ENCODE assay signal across 22 cellular contexts in the genomic region with DNA sequence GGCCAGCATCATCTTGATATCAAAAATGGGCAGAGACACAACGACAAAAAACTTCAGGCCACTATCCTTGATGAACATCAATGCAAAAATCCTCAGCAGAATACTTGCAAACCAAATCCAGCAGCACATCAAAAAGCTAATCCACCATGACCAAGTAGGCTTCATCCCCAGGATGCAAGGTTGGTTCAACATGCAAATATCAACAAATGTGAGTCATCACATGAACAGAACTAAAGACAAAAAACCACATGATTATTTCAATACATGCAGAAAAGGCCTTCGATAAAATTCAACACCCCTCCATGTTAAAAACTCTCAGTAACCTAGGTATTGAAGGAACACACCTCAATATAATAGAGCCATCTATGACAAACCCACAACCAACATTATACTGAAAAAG. TPM values are rescaled to one million over a fixed set of nuclear protein-coding genes. Genes with fewer than 3 reads are reported as not detected.
A peak's percentile ranks its signal among the peaks of the same experiment; 100 is the strongest.
DNase-seq lines count a peak whose midpoint lies in the region; ATAC-seq, FAIRE-seq and TF ChIP-seq lines count a peak whose summit lies in the region.
"Had no signal": no experiment of that assay in that cellular context is flagged by ENCODE, and none has a peak within 500 bp of the region (broad histone marks: within the 10 kb centered on the region; RNA-seq: fewer than 3 reads in every experiment).

No MANE protein-coding gene starts in this region.

- POLR2A ChIA-PET in HEK293 (lab: Yijun Ruan, JAX) (interaction anchor here (0.7 kb wide), 1 partner anchor 219 kb away, joined by 4 read pairs; no protein-coding TSS in a partner anchor), GM12878 (lab: Charles Lee) (interaction anchor here (1.3 kb wide), 1 partner anchor 9 kb away, joined by 3 read pairs; the partner anchor contains the start of genes DHX29 and MTREX)

- intact Hi-C loops in GM12878 (cut with micrococcal nuclease; ENCODE audit: unreplicated experiment) = no loop called here
- intact Hi-C loops in activated T-helper 2 cell treated with anti-CD3 and anti-CD28 coated beads, Interferon-gamma antibody, Interleukin-2, Interleukin-4, amounts not matched to agents 10 μg/mL and 5 μg/mL and 100 μg/mL, durations not matched to agents 14 hours and 24 hours and 36 hours (cut with micrococcal nuclease) = no loop called here

- no peak for FAIRE-seq in GM12878 (lab: Jason Lieb, UNC)
- FAIRE-seq: A204.1, G401.6, HTR-8/SVneo had no signal

- no peaks in the 10 kb centered on the region for H4K20me1 ChIP-seq in GM12878 (ENCODE audit: control insufficient read depth, insufficient read depth)

- H3K4me3 Mint-ChIP-seq in activated T-cell treated with anti-CD3 and anti-CD28 coated beads, Interleukin-2, amount 50 U/mL, for 72 hours = no peak overlapping the region
- no peak overlapping the region for H3K4me3 Mint-ChIP-seq in stimulated activated effector memory CD8-positive, alpha-beta T cell treated with anti-CD3 and anti-CD28 coated beads, Interleukin-12 subunit alpha, Interleukin-12 subunit beta, amount 100 ng/mL, for 72 hours
- H3K4me3 Mint-ChIP-seq in activated T-helper 2 cell treated with anti-CD3 and anti-CD28 coated beads, Interferon-gamma antibody, Interleukin-2, Interleukin-4, amounts not matched to agents 10 μg/mL and 5 μg/mL and 100 μg/mL, durations not matched to agents 14 hours and 24 hours and 36 hours (ENCODE audit: low read depth) = no peak overlapping the region
- H3K4me3 Mint-ChIP-seq: GM23338 had no signal

- no peak overlapping the region for H3K9ac ChIP-seq in GM12878 (ENCODE audit: control insufficient read depth, insufficient read depth, low read length)
- H3K9ac ChIP-seq: KMS-11 had no signal

- BruUV-seq in GM12878 (replicated peaks; lab: Mats Ljungman, UMichigan) = no TSS peak

- H3K4me1 ChIP-seq in HEK293 (ENCODE audit: control insufficient read depth, insufficient read depth, low read length) (peaks cover 2% of the 10 kb centered on the region; the same call in 1 of the 2 replicates), GM12878 (ENCODE audit: control insufficient read depth, insufficient read depth, low read length) (no peaks in the 10 kb centered on the region)
- H3K4me1 ChIP-seq: BE2C, SJSA1 had no signal

- no peak for ATAC-seq in activated T-cell treated with anti-CD3 and anti-CD28 coated beads, Interleukin-2, amount 50 U/mL, for 72 hours (replicated peaks in 1 of 2)
- no peak for ATAC-seq in GM12878
- ATAC-seq in stimulated activated effector memory CD8-positive, alpha-beta T cell treated with anti-CD3 and anti-CD28 coated beads, Interleukin-12 subunit alpha, Interleukin-12 subunit beta, amount 100 ng/mL, for 72 hours = no peak
- no peak for ATAC-seq in esophagus mucosa
- ATAC-seq: GM23338, Panc1 had no signal

- H3K36me3 ChIP-seq in HEK293 (ENCODE audit: control insufficient read depth in 2 of 2, insufficient read depth in 1 of 2, low read length in 2 of 2) = no peaks in the 10 kb centered on the region
- H3K36me3 ChIP-seq in GM12878 (ENCODE audit: control insufficient read depth in 2 of 2, insufficient read depth in 2 of 2, low read length in 1 of 2) = no peaks in the 10 kb centered on the region; a peak in 1 of 4 replicates
- H3K36me3 ChIP-seq: HAP-1 had no signal

- H3K4me3 ChIP-seq in HEK293 (ENCODE audit: low read depth, low read length) (no peak overlapping the region), GM12878 (no peak overlapping the region)
- H3K4me3 ChIP-seq: GM23338, HAP-1, SJSA1 had no signal

- no peak for DNase-seq in activated T-cell treated with anti-CD3 and anti-CD28 coated beads, Interleukin-2, amount 50 U/mL, for 72 hours
- DNase-seq in activated T-cell treated with anti-CD3 and anti-CD28 coated beads, Interleukin-2, amount 50 U/mL, for 48 hours = no peak
- DNase-seq in GM12878 (ENCODE audit: low read depth, low spot score) = no peak
- DNase-seq in stimulated activated effector memory CD8-positive, alpha-beta T cell treated with anti-CD3 and anti-CD28 coated beads, Interleukin-12 subunit alpha, Interleukin-12 subunit beta, amount 100 ng/mL, for 72 hours (ENCODE audit: low spot score in 2 of 2) = no peak
- DNase-seq in activated T-helper 2 cell treated with anti-CD3 and anti-CD28 coated beads, Interferon-gamma antibody, Interleukin-2, Interleukin-4, amounts not matched to agents 10 μg/mL and 5 μg/mL and 100 μg/mL, durations not matched to agents 14 hours and 24 hours and 36 hours (ENCODE audit: low spot score) = no peak
- DNase-seq in activated effector memory CD4-positive, alpha-beta T cell treated with Interleukin-2 at 50 U/mL for 16 hours = no peak
- DNase-seq: BE2C, NCI-H1105, NCI-H146, NCI-H2029, NCI-H2227 treated with DMSO at 0.1 percent for 48 hours, NCI-H510A had no signal

- TF ChIP-seq RAD21 in GM12878 (IDR thresholded peaks at IDR 0.05; ENCODE audit: insufficient read depth, low read depth, low read length) = no peak

- CTCF ChIA-PET in HEK293 (lab: Yijun Ruan, JAX) (interaction anchor here (1.2 kb wide), 1 partner anchor 9 kb away, joined by 3 read pairs; no protein-coding TSS in a partner anchor), GM12878 (lab: Yijun Ruan, JAX) (interaction anchor here (0.6 to 1.6 kb wide), 3 partner anchors 10 to 376 kb away, joined by 3 to 4 read pairs (median 4); no protein-coding TSS in a partner anchor)

- RAD21 ChIA-PET in GM12878 (lab: Charles Lee; ENCODE audit: unreplicated experiment) = no interaction called here

- WGBS in GM12878 (ENCODE audit: insufficient coverage, insufficient replicate concordance, low lambda C conversion rate, missing lambda C conversion rate) = 12% methylated on average over 2 of the region's 2 CpGs

- TF ChIP-seq CTCF in HEK293 (tag by site-specific recombination; IDR thresholded peaks at IDR 0.05) (no peak), GM12878 (IDR thresholded peaks at IDR 0.05 in 2 of 3, conservative IDR thresholded peaks at IDR 0.05 in 1 of 3; ENCODE audit: control insufficient read depth in 2 of 3, extremely low read depth in 1 of 3, insufficient read depth in 1 of 3, low read depth in 3 of 3, low read length in 3 of 3) (no peak)

- H3K9me3 Mint-ChIP-seq in activated T-cell treated with anti-CD3 and anti-CD28 coated beads, Interleukin-2, amount 50 U/mL, for 72 hours = peaks cover 8 to 15% of the 10 kb centered on the region in 2 donors
- H3K9me3 Mint-ChIP-seq in stimulated activated effector memory CD8-positive, alpha-beta T cell treated with anti-CD3 and anti-CD28 coated beads, Interleukin-12 subunit alpha, Interleukin-12 subunit beta, amount 100 ng/mL, for 72 hours = no peaks in the 10 kb centered on the region
- H3K9me3 Mint-ChIP-seq in activated T-helper 2 cell treated with anti-CD3 and anti-CD28 coated beads, Interferon-gamma antibody, Interleukin-2, Interleukin-4, amounts not matched to agents 10 μg/mL and 5 μg/mL and 100 μg/mL, durations not matched to agents 14 hours and 24 hours and 36 hours = peaks cover 26% of the 10 kb centered on the region
- H3K9me3 Mint-ChIP-seq: GM23338 had no signal

- SMC1A ChIA-PET in GM12878 (lab: Charles Lee; ENCODE audit: uncharacterized antibody, unreplicated experiment) = interaction anchor here (1.3 kb wide), 1 partner anchor 11 kb away, joined by 3 read pairs; no protein-coding TSS in a partner anchor

- H3K4me1 Mint-ChIP-seq in activated T-cell treated with anti-CD3 and anti-CD28 coated beads, Interleukin-2, amount 50 U/mL, for 72 hours (ENCODE audit: low read depth) = peaks cover 45% of the 10 kb centered on the region
- H3K4me1 Mint-ChIP-seq in stimulated activated effector memory CD8-positive, alpha-beta T cell treated with anti-CD3 and anti-CD28 coated beads, Interleukin-12 subunit alpha, Interleukin-12 subunit beta, amount 100 ng/mL, for 72 hours = peaks cover 60% of the 10 kb centered on the region
- H3K4me1 Mint-ChIP-seq in activated T-helper 2 cell treated with anti-CD3 and anti-CD28 coated beads, Interferon-gamma antibody, Interleukin-2, Interleukin-4, amounts not matched to agents 10 μg/mL and 5 μg/mL and 100 μg/mL, durations not matched to agents 14 hours and 24 hours and 36 hours (ENCODE audit: low read depth) = peaks cover 40% of the 10 kb centered on the region

- H3K4me2 ChIP-seq in GM12878 (ENCODE audit: control insufficient read depth, insufficient read depth) = no peak overlapping the region
- H3K4me2 ChIP-seq: GM23338, KMS-11 had no signal

- peaks cover 12 to 15% of the 10 kb centered on the region in 2 donors for H3K36me3 Mint-ChIP-seq in activated T-cell treated with anti-CD3 and anti-CD28 coated beads, Interleukin-2, amount 50 U/mL, for 72 hours (ENCODE audit: insufficient read depth in 2 of 2)
- H3K36me3 Mint-ChIP-seq in stimulated activated effector memory CD8-positive, alpha-beta T cell treated with anti-CD3 and anti-CD28 coated beads, Interleukin-12 subunit alpha, Interleukin-12 subunit beta, amount 100 ng/mL, for 72 hours = peaks cover 12% of the 10 kb centered on the region
- H3K36me3 Mint-ChIP-seq in activated T-helper 2 cell treated with anti-CD3 and anti-CD28 coated beads, Interferon-gamma antibody, Interleukin-2, Interleukin-4, amounts not matched to agents 10 μg/mL and 5 μg/mL and 100 μg/mL, durations not matched to agents 14 hours and 24 hours and 36 hours (ENCODE audit: low read depth) = peaks cover 61% of the 10 kb centered on the region

- TF ChIP-seq POLR2A in GM12878 (IDR thresholded peaks at IDR 0.05; ENCODE audit: low read depth, low read length) = no peak

- H3K9me3 ChIP-seq in HEK293 (ENCODE audit: control insufficient read depth, insufficient read depth, low read depth, low read length) = no peaks in the 10 kb centered on the region
- H3K9me3 ChIP-seq in GM12878 (replicated peaks; ENCODE audit: control insufficient read depth, insufficient read depth, low read length) = peaks cover 11% of the 10 kb centered on the region; the same call in 2 of the 3 replicates
- H3K9me3 ChIP-seq: HAP-1 had no signal

- H2AFZ ChIP-seq in GM12878 (ENCODE audit: control insufficient read depth, low read depth, low read length) = no peak overlapping the region
- H2AFZ ChIP-seq: GM23338 had no signal

- H3K79me2 ChIP-seq in GM12878 (ENCODE audit: control insufficient read depth, insufficient read depth, low read length) = peaks cover 82% of the 10 kb centered on the region

- H3K27me3 ChIP-seq in GM12878 (replicated peaks in 1 of 2; ENCODE audit: control insufficient read depth in 2 of 2, insufficient read depth in 2 of 2, low read length in 1 of 2) = no peaks in the 10 kb centered on the region
- H3K27me3 ChIP-seq: BE2C, SJSA1 had no signal

- H3K27me3 Mint-ChIP-seq in activated T-cell treated with anti-CD3 and anti-CD28 coated beads, Interleukin-2, amount 50 U/mL, for 72 hours (ENCODE audit: low read depth) = no peaks in the 10 kb centered on the region
- H3K27me3 Mint-ChIP-seq in activated T-helper 2 cell treated with anti-CD3 and anti-CD28 coated beads, Interferon-gamma antibody, Interleukin-2, Interleukin-4, amounts not matched to agents 10 μg/mL and 5 μg/mL and 100 μg/mL, durations not matched to agents 14 hours and 24 hours and 36 hours (ENCODE audit: low read depth) = no peaks in the 10 kb centered on the region

- no peak for TF ChIP-seq EP300 in GM12878 (IDR thresholded peaks at IDR 0.05; ENCODE audit: borderline replicate concordance in 1 of 2, control insufficient read depth in 1 of 2, low read depth in 2 of 2, low read length in 2 of 2)

- H3K27ac ChIP-seq in HEK293 (ENCODE audit: extremely low read depth, low read depth, low read length) (no peak overlapping the region), GM12878 (ENCODE audit: control insufficient read depth, insufficient read depth) (no peak overlapping the region)
- H3K27ac ChIP-seq: KMS-11, SJSA1 had no signal

- in situ Hi-C loops in GM12878 (cut with MboI) = loop anchor here (25.0 kb wide), 1 partner anchor 1871 kb away; no protein-coding TSS in a partner anchor

- peak overlapping the region; percentile 35 for H3K27ac Mint-ChIP-seq in activated T-cell treated with anti-CD3 and anti-CD28 coated beads, Interleukin-2, amount 50 U/mL, for 72 hours
- H3K27ac Mint-ChIP-seq in stimulated activated effector memory CD8-positive, alpha-beta T cell treated with anti-CD3 and anti-CD28 coated beads, Interleukin-12 subunit alpha, Interleukin-12 subunit beta, amount 100 ng/mL, for 72 hours = peak overlapping the region; percentile 73
- no peak overlapping the region for H3K27ac Mint-ChIP-seq in activated T-helper 2 cell treated with anti-CD3 and anti-CD28 coated beads, Interferon-gamma antibody, Interleukin-2, Interleukin-4, amounts not matched to agents 10 μg/mL and 5 μg/mL and 100 μg/mL, durations not matched to agents 14 hours and 24 hours and 36 hours
- H3K27ac Mint-ChIP-seq: GM23338 had no signal

RNA-seq across cellular contexts. Expression of gene MTREX, which starts 8.5 kb away (rescaled TPM):
- 10 to 100 TPM; 65.4 to 70.7 TPM for total RNA-seq in activated T-cell treated with anti-CD3 and anti-CD28 coated beads, Interleukin-2, amount 50 U/mL, for 72 hours
- 180 and 188 TPM in 2 replicates for total RNA-seq in GM12878 (2013; cell fraction: nucleolus; rRNA removed)
- 43.0 and 75.1 TPM in 2 replicates for total RNA-seq in GM12878 (2014; rRNA removed)
- total RNA-seq in GM12878 (2014; rRNA removed; fragmentation: Illumina TruSeq; extraction: Trizol) = 102 TPM in 2 replicates
- total RNA-seq in GM12878 (2021) = 66.2 and 74.0 TPM in 2 replicates
- polyA plus RNA-seq in GM12878 (2011; ENCODE audit: low read depth) = 17.7 TPM
- 62.9 and 139 TPM in 2 replicates for polyA plus RNA-seq in GM12878 (2011; rRNA removed)
- polyA plus RNA-seq in GM12878 (2011; cell fraction: cytosol; rRNA removed) = 13.6 and 14.2 TPM in 2 replicates
- 29.1 and 52.2 TPM in 2 replicates for polyA plus RNA-seq in GM12878 (2011; cell fraction: nucleus; rRNA removed)
- 22.9 and 34.2 TPM in 2 replicates for polyA plus RNA-seq in GM12878 (2012)
- polyA plus RNA-seq in GM12878 (2014; fragmentation: Illumina TruSeq; extraction: Trizol) = 67.9 and 68.9 TPM in 2 replicates
- 10 to 100 TPM; 20.1 to 26.1 TPM for polyA plus RNA-seq in GM12878 (2014; fragmentation: Nextera tagmentation; extraction: Ambion mirVana)
- polyA plus RNA-seq in GM12878 (2014; rRNA removed) = 38.8 and 51.3 TPM in 2 replicates
- 10 to 100 TPM; 38.7 to 46.6 TPM for polyA plus RNA-seq in GM12878 (2016; fragmentation: Nextera tagmentation; extraction: Ambion mirVana)
- 35.3 and 66.1 TPM in 2 replicates for polyA minus RNA-seq in GM12878 (2011; rRNA and poly(A)+ RNA removed)
- 28.3 and 39.7 TPM in 2 replicates for polyA minus RNA-seq in GM12878 (2011; cell fraction: cytosol; rRNA and poly(A)+ RNA removed)
- 35.5 and 61.2 TPM in 2 replicates for polyA minus RNA-seq in GM12878 (2011; cell fraction: nucleus; rRNA and poly(A)+ RNA removed)
- 42.2 TPM for total RNA-seq in esophagus mucosa
- total RNA-seq in activated T-helper 2 cell treated with anti-CD3 and anti-CD28 coated beads, Interferon-gamma antibody, Interleukin-2, Interleukin-4, amounts not matched to agents 10 μg/mL and 5 μg/mL and 100 μg/mL, durations not matched to agents 14 hours and 24 hours and 36 hours = 110 and 123 TPM in 2 replicates

RNA-seq across cellular contexts. Expression of gene DHX29, which starts 8.8 kb away (rescaled TPM):
- 10 to 100 TPM; 11.6 to 14.7 TPM for total RNA-seq in activated T-cell treated with anti-CD3 and anti-CD28 coated beads, Interleukin-2, amount 50 U/mL, for 72 hours
- 21.9 and 26.8 TPM in 2 replicates for total RNA-seq in GM12878 (2013; cell fraction: nucleolus; rRNA removed)
- total RNA-seq in GM12878 (2014; rRNA removed) (16.7 and 20.1 TPM in 2 replicates), GM12878 (2014; rRNA removed; fragmentation: Illumina TruSeq; extraction: Trizol) (23.1 and 25.9 TPM in 2 replicates), GM12878 (2021) (17.0 and 17.7 TPM in 2 replicates), esophagus mucosa (18.2 TPM)
- polyA plus RNA-seq in GM12878 (2011; ENCODE audit: low read depth) = 4.9 TPM
- polyA plus RNA-seq in GM12878 (2011; rRNA removed) (5.3 and 7.9 TPM in 2 replicates), GM12878 (2014; fragmentation: Illumina TruSeq; extraction: Trizol) (23.2 and 27.3 TPM in 2 replicates), GM12878 (2014; fragmentation: Nextera tagmentation; extraction: Ambion mirVana) (1 to 10 TPM; 5.8 to 9.5 TPM), GM12878 (2014; rRNA removed) (9.6 and 10.6 TPM in 2 replicates), GM12878 (2016; fragmentation: Nextera tagmentation; extraction: Ambion mirVana) (10 to 100 TPM; 39.6 to 49.1 TPM)
- 2.5 and 3.2 TPM in 2 replicates for polyA plus RNA-seq in GM12878 (2011; cell fraction: cytosol; rRNA removed)
- 3.8 and 6.2 TPM in 2 replicates for polyA plus RNA-seq in GM12878 (2011; cell fraction: nucleus; rRNA removed)
- polyA plus RNA-seq in GM12878 (2012) = 7.5 and 7.6 TPM in 2 replicates
- 3.6 and 4.3 TPM in 2 replicates for polyA minus RNA-seq in GM12878 (2011; rRNA and poly(A)+ RNA removed)
- polyA minus RNA-seq in GM12878 (2011; cell fraction: cytosol; rRNA and poly(A)+ RNA removed) = 3.3 and 3.9 TPM in 2 replicates
- 2.9 and 4.3 TPM in 2 replicates for polyA minus RNA-seq in GM12878 (2011; cell fraction: nucleus; rRNA and poly(A)+ RNA removed)
- total RNA-seq in activated T-helper 2 cell treated with anti-CD3 and anti-CD28 coated beads, Interferon-gamma antibody, Interleukin-2, Interleukin-4, amounts not matched to agents 10 μg/mL and 5 μg/mL and 100 μg/mL, durations not matched to agents 14 hours and 24 hours and 36 hours = 17.6 and 20.0 TPM in 2 replicates
